In genomic region chr12:6394398-6394797, GRCh38 we compare ENCODE assay signal across 2 cellular contexts.
TF ChIP-seq lines count a peak whose summit lies in the region.

No MANE protein-coding gene starts in this region.

TF ChIP-seq in liver, 16 proteins besides CTCF, POLR2A, EP300 and RAD21:
- TF ChIP-seq, protein P1, sequence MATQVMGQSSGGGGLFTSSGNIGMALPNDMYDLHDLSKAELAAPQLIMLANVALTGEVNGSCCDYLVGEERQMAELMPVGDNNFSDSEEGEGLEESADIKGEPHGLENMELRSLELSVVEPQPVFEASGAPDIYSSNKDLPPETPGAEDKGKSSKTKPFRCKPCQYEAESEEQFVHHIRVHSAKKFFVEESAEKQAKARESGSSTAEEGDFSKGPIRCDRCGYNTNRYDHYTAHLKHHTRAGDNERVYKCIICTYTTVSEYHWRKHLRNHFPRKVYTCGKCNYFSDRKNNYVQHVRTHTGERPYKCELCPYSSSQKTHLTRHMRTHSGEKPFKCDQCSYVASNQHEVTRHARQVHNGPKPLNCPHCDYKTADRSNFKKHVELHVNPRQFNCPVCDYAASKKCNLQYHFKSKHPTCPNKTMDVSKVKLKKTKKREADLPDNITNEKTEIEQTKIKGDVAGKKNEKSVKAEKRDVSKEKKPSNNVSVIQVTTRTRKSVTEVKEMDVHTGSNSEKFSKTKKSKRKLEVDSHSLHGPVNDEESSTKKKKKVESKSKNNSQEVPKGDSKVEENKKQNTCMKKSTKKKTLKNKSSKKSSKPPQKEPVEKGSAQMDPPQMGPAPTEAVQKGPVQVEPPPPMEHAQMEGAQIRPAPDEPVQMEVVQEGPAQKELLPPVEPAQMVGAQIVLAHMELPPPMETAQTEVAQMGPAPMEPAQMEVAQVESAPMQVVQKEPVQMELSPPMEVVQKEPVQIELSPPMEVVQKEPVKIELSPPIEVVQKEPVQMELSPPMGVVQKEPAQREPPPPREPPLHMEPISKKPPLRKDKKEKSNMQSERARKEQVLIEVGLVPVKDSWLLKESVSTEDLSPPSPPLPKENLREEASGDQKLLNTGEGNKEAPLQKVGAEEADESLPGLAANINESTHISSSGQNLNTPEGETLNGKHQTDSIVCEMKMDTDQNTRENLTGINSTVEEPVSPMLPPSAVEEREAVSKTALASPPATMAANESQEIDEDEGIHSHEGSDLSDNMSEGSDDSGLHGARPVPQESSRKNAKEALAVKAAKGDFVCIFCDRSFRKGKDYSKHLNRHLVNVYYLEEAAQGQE (IDR thresholded peaks at IDR 0.05) = no peak
- TF ChIP-seq TAF1 (conservative IDR thresholded peaks at IDR 0.05) = no peak
- TF ChIP-seq HNF4A (conservative IDR thresholded peaks at IDR 0.05) = no peak
- TF ChIP-seq RXRA (IDR thresholded peaks at IDR 0.05) = peak in 1 of 2 donors; percentile 19
- no peak for TF ChIP-seq YY1 (IDR thresholded peaks at IDR 0.05)
- peak; percentile 12 for TF ChIP-seq SP1 (IDR thresholded peaks at IDR 0.05)
- peak; percentile 78 for TF ChIP-seq NR2F2 (IDR thresholded peaks at IDR 0.05)

TF ChIP-seq in HepG2, 621 proteins besides CTCF, POLR2A, EP300 and RAD21:
- no peak for TF ChIP-seq HMG20A (CRISPR knock-in tag; IDR thresholded peaks at IDR 0.05; ENCODE audit: borderline replicate concordance)
- TF ChIP-seq SRF (IDR thresholded peaks at IDR 0.05; ENCODE audit: low read depth, low read length) = no peak
- TF ChIP-seq ZMYM3 (CRISPR knock-in tag; IDR thresholded peaks at IDR 0.05) = no peak
- TF ChIP-seq ZNF557 (CRISPR knock-in tag; IDR thresholded peaks at IDR 0.05) = no peak
- TF ChIP-seq ZNF329 (CRISPR knock-in tag; IDR thresholded peaks at IDR 0.05; ENCODE audit: low read depth) = no peak
- TF ChIP-seq, protein P2, sequence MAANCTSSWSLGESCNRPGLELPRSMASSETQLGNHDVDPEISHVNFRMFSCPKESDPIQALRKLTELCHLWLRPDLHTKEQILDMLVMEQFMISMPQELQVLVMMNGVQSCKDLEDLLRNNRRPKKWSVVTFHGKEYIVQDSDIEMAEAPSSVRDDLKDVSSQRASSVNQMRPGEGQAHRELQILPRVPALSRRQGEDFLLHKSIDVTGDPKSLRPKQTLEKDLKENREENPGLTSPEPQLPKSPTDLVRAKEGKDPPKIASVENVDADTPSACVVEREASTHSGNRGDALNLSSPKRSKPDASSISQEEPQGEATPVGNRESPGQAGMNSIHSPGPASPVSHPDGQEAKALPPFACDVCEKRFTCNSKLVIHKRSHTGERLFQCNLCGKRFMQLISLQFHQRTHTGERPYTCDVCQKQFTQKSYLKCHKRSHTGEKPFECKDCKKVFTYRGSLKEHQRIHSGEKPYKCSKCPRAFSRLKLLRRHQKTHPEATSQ (CRISPR knock-in tag; IDR thresholded peaks at IDR 0.05; ENCODE audit: borderline replicate concordance) = no peak
- TF ChIP-seq CENPX (CRISPR knock-in tag; IDR thresholded peaks at IDR 0.05) = no peak
- TF ChIP-seq CAMTA2 (CRISPR knock-in tag; IDR thresholded peaks at IDR 0.05; ENCODE audit: borderline replicate concordance) = no peak
- TF ChIP-seq ZNF468 (CRISPR knock-in tag; IDR thresholded peaks at IDR 0.05) = no peak
- no peak for TF ChIP-seq ZNF768 (CRISPR knock-in tag; IDR thresholded peaks at IDR 0.05)
